In the genomic region with DNA sequence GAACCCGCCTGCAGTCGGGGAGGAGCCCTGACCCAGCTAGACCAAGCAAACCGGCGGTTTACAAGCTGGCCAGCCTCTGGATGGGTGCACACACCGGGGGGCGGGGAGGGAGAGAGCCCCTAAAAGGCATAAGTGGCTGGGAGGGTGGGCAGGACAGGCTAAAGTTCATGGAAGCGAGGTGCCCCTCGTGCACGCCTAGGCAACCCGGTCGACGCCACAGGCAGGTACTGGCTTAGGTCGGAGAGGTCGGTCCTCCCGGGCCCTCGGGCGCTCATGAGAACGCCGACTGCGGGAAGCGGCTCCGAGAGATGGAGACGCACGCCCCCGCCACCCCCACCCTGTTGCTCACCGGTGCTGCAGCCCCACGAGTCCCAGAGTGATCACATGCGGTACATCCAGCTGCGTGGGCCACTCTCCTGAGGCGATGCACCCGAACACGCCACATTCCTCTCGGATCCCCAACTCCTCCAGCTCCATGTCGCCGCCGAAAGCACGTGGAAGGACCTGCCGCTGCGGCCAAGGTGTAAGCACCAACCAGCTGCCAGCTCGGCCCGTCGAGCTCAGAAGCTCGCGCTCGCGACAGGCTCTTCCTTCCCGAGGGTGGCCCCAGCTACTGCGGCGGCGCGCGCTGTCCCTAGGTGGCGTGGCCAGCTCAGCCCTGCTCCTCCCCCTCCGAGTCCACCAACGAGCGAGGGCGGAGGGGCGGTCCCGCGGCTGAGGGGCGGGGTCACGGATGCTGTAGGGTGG, we compare ENCODE assay signal across 8 cellular contexts. TPM values are rescaled to one million over a fixed set of nuclear protein-coding genes. Genes with fewer than 3 reads are reported as not detected.
DNase-seq lines count a peak whose midpoint lies in the region; ATAC-seq, FAIRE-seq and TF ChIP-seq lines count a peak whose summit lies in the region.

A gene (minus strand): TSS at position 615 of the 747 bp plus-strand sequence. CDS start 138 bp downstream, at position 477.

- H3K4me3 Mint-ChIP-seq in Calu3 (ENCODE audit: low read depth, unreplicated experiment), result peak within 1 kb of the TSS; percentile 95

- H3K4me3 ChIP-seq in HUES48 (ENCODE audit: low read depth, low read length), result peak within 1 kb of the TSS; percentile 89
- H3K4me3 ChIP-seq in OCI-LY3 (ENCODE audit: low read length), result peak within 1 kb of the TSS; percentile 95

- intact Hi-C loops in Calu3 (cut with micrococcal nuclease; ENCODE audit: unreplicated experiment), result no loop called here

- peak; percentile 87 for FAIRE-seq in endometrium (lab: Jason Lieb, UNC)

- H3K9me3 Mint-ChIP-seq in Calu3 (ENCODE audit: low read depth, unreplicated experiment), result no peaks in the 10 kb centered on the region

- no peaks in the 10 kb centered on the region for H3K27me3 Mint-ChIP-seq in Calu3 (ENCODE audit: unreplicated experiment)

- DNase-seq in Calu3, result peak; percentile 96
- peak; percentile 99 for DNase-seq in activated CD8-positive, alpha-beta memory T cell treated with anti-CD3 and anti-CD28 coated beads, Interleukin-2, amount 50 U/mL, for 48 hours
- DNase-seq in middle frontal gyrus (ENCODE audit: extremely low spot score, low spot score), result peak; percentile 96
- peak; percentile 97 for DNase-seq in stimulated activated CD8-positive, alpha-beta memory T cell treated with anti-CD3 and anti-CD28 coated beads, Interleukin-4, amount 100 ng/mL, for 24 hours (ENCODE audit: low read depth)

- peaks cover 7% of the 10 kb centered on the region; the same call in 1 of the 2 replicates for H3K4me1 ChIP-seq in HUES48 (ENCODE audit: control insufficient read depth, insufficient read depth, low read length)
- peaks cover 26% of the 10 kb centered on the region for H3K4me1 ChIP-seq in OCI-LY3 (ENCODE audit: low read length)

- peaks cover 45% of the 10 kb centered on the region for H3K36me3 Mint-ChIP-seq in Calu3 (ENCODE audit: insufficient read depth, unreplicated experiment)

- H3K9ac ChIP-seq in HUES48 (ENCODE audit: low read depth, low read length) (peak within 1 kb of the TSS; percentile 97), OCI-LY3 (ENCODE audit: low read length) (peak within 1 kb of the TSS; percentile 99)

- no peaks in the 10 kb centered on the region for H3K9me3 ChIP-seq in HUES48 (ENCODE audit: control insufficient read depth, insufficient read depth, low read length)
- no peaks in the 10 kb centered on the region for H3K9me3 ChIP-seq in OCI-LY3 (ENCODE audit: insufficient read depth, low read length)

- H3K27me3 ChIP-seq in HUES48 (ENCODE audit: control insufficient read depth, insufficient read depth, low read length) (no peaks in the 10 kb centered on the region), OCI-LY3 (ENCODE audit: low read depth, low read length) (no peaks in the 10 kb centered on the region)

- CTCF ChIA-PET in Calu3 (lab: Charles Lee), result interaction anchor here (1.0 to 1.7 kb wide), 2 partner anchors 9 to 25 kb away, joined by 3 to 6 read pairs; no protein-coding TSS in a partner anchor

- H3K79me2 ChIP-seq in OCI-LY3 (ENCODE audit: low read length), result peaks cover 94% of the 10 kb centered on the region

- peak within 1 kb of the TSS; percentile 89 for H3K4me2 ChIP-seq in OCI-LY3 (ENCODE audit: low read length)

- H3K36me3 ChIP-seq in HUES48 (ENCODE audit: control insufficient read depth, insufficient read depth, low read length), result peaks cover 15% of the 10 kb centered on the region
- peaks cover 10% of the 10 kb centered on the region for H3K36me3 ChIP-seq in OCI-LY3 (replicated peaks; ENCODE audit: low read depth, low read length)

- H3K27ac ChIP-seq in HUES48 (ENCODE audit: low read depth, low read length) (peak within 1 kb of the TSS; percentile 96), OCI-LY3 (ENCODE audit: low read length) (peak within 1 kb of the TSS; percentile 95)

- TF ChIP-seq CTCF in Calu3 (IDR thresholded peaks at IDR 0.05; ENCODE audit: unreplicated experiment) (no peak), OCI-LY3 (IDR thresholded peaks at IDR 0.05; ENCODE audit: low read depth, low read length) (no peak)

- peak within 1 kb of the TSS; percentile 88 for H3K27ac Mint-ChIP-seq in Calu3 (ENCODE audit: unreplicated experiment)

- peaks cover 11% of the 10 kb centered on the region for H3K4me1 Mint-ChIP-seq in Calu3 (ENCODE audit: low read depth, unreplicated experiment)

- H4K20me1 ChIP-seq in OCI-LY3 (ENCODE audit: insufficient read depth, low read length), result peaks cover 41% of the 10 kb centered on the region

- ATAC-seq in GM21381 (IDR thresholded peaks at IDR 0.05; ENCODE audit: unreplicated experiment), result peak; percentile 76

- BruUV-seq in Calu3 (replicated peaks; lab: Mats Ljungman, UMichigan), result no TSS peak

- H2AFZ ChIP-seq in OCI-LY3 (ENCODE audit: low read depth, low read length), result peak within 1 kb of the TSS; percentile 35; the same call in 1 of the 2 replicates

RNA-seq across cellular contexts. Expression of the gene that starts here (rescaled TPM):
- total RNA-seq in Calu3 (2022), result 28.9 and 31.2 TPM in 2 replicates

Comparison
In these comparisons a context has a peak if more than half of its experiments do, and no peak if none do; other contexts are left out.
1. Peak in every context shown above with its lines: DNase-seq, ATAC-seq, H3K4me3 ChIP-seq and H3K27ac ChIP-seq.